In genomic region chr9:62667137-62667824, GRCh38 we compare ENCODE assay signal across 7 cellular contexts.
DNase-seq lines count a peak whose midpoint lies in the region; ATAC-seq and TF ChIP-seq lines count a peak whose summit lies in the region.
"Not testable (repeated sequence)": the region's sequence is repeated elsewhere in the genome, so short reads cannot be mapped to it uniquely, and the experiment has no call there.

No MANE protein-coding gene starts in this region.

- not testable (repeated sequence) for H3K9me3 ChIP-seq in MG63

- POLR2A ChIA-PET in WTC11 (lab: Charles Lee) = not testable (repeated sequence)

- not testable (repeated sequence) for H3K9me3 Mint-ChIP-seq in WTC11, memory B cell

- CTCF ChIA-PET in WTC11 (lab: Charles Lee) = not testable (repeated sequence)

- H3K27me3 Mint-ChIP-seq in WTC11 (ENCODE audit: low read depth); memory B cell: not testable (repeated sequence)

- H3K4me1 Mint-ChIP-seq in WTC11, memory B cell: not testable (repeated sequence)

- not testable (repeated sequence) for H3K4me3 ChIP-seq in MG63; brain microvascular endothelial cell (ENCODE audit: low read depth, low read length)

- not testable (repeated sequence) for H3K4me3 Mint-ChIP-seq in WTC11
- H3K4me3 Mint-ChIP-seq in memory B cell = peak overlapping the region; percentile 14

- TF ChIP-seq CTCF in WTC11 (IDR thresholded peaks at IDR 0.05); brain microvascular endothelial cell (IDR thresholded peaks at IDR 0.05; ENCODE audit: low read depth, low read length, missing control alignments): not testable (repeated sequence)

- not testable (repeated sequence) for H3K27ac Mint-ChIP-seq in WTC11, memory B cell

- peak; percentile 64 for ATAC-seq in GM18907 (IDR thresholded peaks at IDR 0.05; ENCODE audit: unreplicated experiment)
- ATAC-seq in GM21619 (IDR thresholded peaks at IDR 0.05; ENCODE audit: unreplicated experiment) = peak; percentile 40
- peak; percentile 49 for ATAC-seq in HG03097 (IDR thresholded peaks at IDR 0.05; ENCODE audit: low FRiP score, unreplicated experiment)
- peak; percentile 29 for ATAC-seq in WTC11
- not testable (repeated sequence) for ATAC-seq in memory B cell (ENCODE audit: low read depth)

- H3K36me3 ChIP-seq in MG63; brain microvascular endothelial cell (replicated peaks): not testable (repeated sequence)

- in situ Hi-C loops in brain microvascular endothelial cell (cut with HindIII; ENCODE audit: low pct_ligation_motif_present, low sequenced_read_pairs) = not testable (repeated sequence)

- DNase-seq in MG63 = peak; percentile 35
- not testable (repeated sequence) for DNase-seq in WTC11 (ENCODE audit: low spot score); memory B cell (ENCODE audit: low spot score in 2 of 2)
- peak; percentile 56 for DNase-seq in brain microvascular endothelial cell

- H3K27ac ChIP-seq in brain microvascular endothelial cell = peak overlapping the region; percentile 73

- not testable (repeated sequence) for H3K27me3 ChIP-seq in MG63; brain microvascular endothelial cell (replicated peaks)

- H3K36me3 Mint-ChIP-seq in WTC11, memory B cell: not testable (repeated sequence)
